Comparison of ENCODE assay signal across 25 cellular contexts in genomic region chr5:97096096-97096648, GRCh38. TPM values are rescaled to one million over a fixed set of nuclear protein-coding genes. Genes with fewer than 3 reads are reported as not detected.
DNase-seq lines count a peak whose midpoint lies in the region; ATAC-seq, FAIRE-seq and TF ChIP-seq lines count a peak whose summit lies in the region.
"Had no signal": no experiment of that assay in that cellular context is flagged by ENCODE, and none has a peak within 500 bp of the region (broad histone marks: within the 10 kb centered on the region; RNA-seq: fewer than 3 reads in every experiment).

No MANE protein-coding gene starts in this region.

- peaks cover 10 to 16% of the 10 kb centered on the region in 2 donors for H3K4me1 Mint-ChIP-seq in natural killer cell treated with Interleukin-12 subunit alpha and Interleukin-12 subunit beta and Interleukin-15 and Interleukin-18, amount 100 ng/mL, for 72 hours (ENCODE audit: low read depth in 2 of 2)
- H3K4me1 Mint-ChIP-seq in natural killer cell = peaks cover 0 to 6% of the 10 kb centered on the region in 2 donors
- peaks cover 6 to 8% (median 7%) of the 10 kb centered on the region in 4 donors for H3K4me1 Mint-ChIP-seq in CD4-positive, alpha-beta memory T cell

- TF ChIP-seq POLR2A in GM12878 (IDR thresholded peaks at IDR 0.05; ENCODE audit: low read depth, low read length) = no peak

- no peak for FAIRE-seq in GM12878 (lab: Jason Lieb, UNC)
- FAIRE-seq: A204.1 had no signal

- in situ Hi-C loops in GM12878 (cut with MboI) = no loop called here

- no TSS peak for BruUV-seq in GM12878 (replicated peaks; lab: Mats Ljungman, UMichigan)

- TF ChIP-seq CTCF in natural killer cell (IDR thresholded peaks at IDR 0.05) = no peak
- no peak for TF ChIP-seq CTCF in GM12878 (IDR thresholded peaks at IDR 0.05 in 2 of 3, conservative IDR thresholded peaks at IDR 0.05 in 1 of 3; ENCODE audit: control insufficient read depth in 2 of 3, extremely low read depth in 1 of 3, insufficient read depth in 1 of 3, low read depth in 3 of 3, low read length in 3 of 3)

- H3K4me3 ChIP-seq in GM12878 = no peak overlapping the region
- no peak overlapping the region for H3K4me3 ChIP-seq in CD4-positive, alpha-beta memory T cell (ENCODE audit: low read length in 2 of 2)
- H3K4me3 ChIP-seq: ascending aorta, HAP-1, left lung, ovary, spleen, upper lobe of right lung had no signal

- H3K9me3 Mint-ChIP-seq in natural killer cell treated with Interleukin-12 subunit alpha and Interleukin-12 subunit beta and Interleukin-15 and Interleukin-18, amount 100 ng/mL, for 72 hours = no peaks in the 10 kb centered on the region
- H3K9me3 Mint-ChIP-seq in natural killer cell = no peaks in the 10 kb centered on the region
- no peaks in the 10 kb centered on the region for H3K9me3 Mint-ChIP-seq in CD4-positive, alpha-beta memory T cell
- H3K9me3 Mint-ChIP-seq: CD8-positive, alpha-beta memory T cell; dendritic cell treated with granulocyte-macrophage colony-stimulating factor and Interleukin-4, amounts not matched to agents 40 ng/mL and 50 ng/mL, for 4 days; stimulated activated memory B cell treated with anti-CD40 and anti-IgM and Interleukin-4, amounts not matched to agents 10 μg/mL and 1 μg/mL and 100 μg/mL, for 72 hours had no signal

- RAD21 ChIA-PET in GM12878 (lab: Charles Lee; ENCODE audit: unreplicated experiment) = interaction anchor here (1.5 kb wide), 1 partner anchor 45 kb away, joined by 3 read pairs; no protein-coding TSS in a partner anchor

- H3K27me3 ChIP-seq in GM12878 (replicated peaks in 1 of 2; ENCODE audit: control insufficient read depth in 2 of 2, insufficient read depth in 2 of 2, low read length in 1 of 2) = no peaks in the 10 kb centered on the region
- H3K27me3 ChIP-seq in CD4-positive, alpha-beta memory T cell (ENCODE audit: insufficient read depth, low read length) = no peaks in the 10 kb centered on the region
- H3K27me3 ChIP-seq: ascending aorta, left lung, ovary, spleen, upper lobe of right lung had no signal

- peak overlapping the region; percentile 86 to 89 for H3K27ac Mint-ChIP-seq in natural killer cell treated with Interleukin-12 subunit alpha and Interleukin-12 subunit beta and Interleukin-15 and Interleukin-18, amount 100 ng/mL, for 72 hours
- no peak overlapping the region for H3K27ac Mint-ChIP-seq in natural killer cell
- H3K27ac Mint-ChIP-seq in CD4-positive, alpha-beta memory T cell = no peak overlapping the region
- H3K27ac Mint-ChIP-seq: CD8-positive, alpha-beta memory T cell; dendritic cell treated with granulocyte-macrophage colony-stimulating factor and Interleukin-4, amounts not matched to agents 40 ng/mL and 50 ng/mL, for 4 days had no signal

- H2AFZ ChIP-seq in GM12878 (ENCODE audit: control insufficient read depth, low read depth, low read length) = no peak overlapping the region

- TF ChIP-seq RAD21 in GM12878 (IDR thresholded peaks at IDR 0.05; ENCODE audit: insufficient read depth, low read depth, low read length) = no peak

- peaks cover 5 to 11% of the 10 kb centered on the region in 2 donors for H3K27me3 Mint-ChIP-seq in natural killer cell treated with Interleukin-12 subunit alpha and Interleukin-12 subunit beta and Interleukin-15 and Interleukin-18, amount 100 ng/mL, for 72 hours
- H3K27me3 Mint-ChIP-seq in natural killer cell (ENCODE audit: low read depth in 2 of 2) = peaks cover under 1 to 7% of the 10 kb centered on the region in 2 donors
- peaks cover 5 to 8% of the 10 kb centered on the region in 2 donors for H3K27me3 Mint-ChIP-seq in CD4-positive, alpha-beta memory T cell
- H3K27me3 Mint-ChIP-seq: dendritic cell treated with granulocyte-macrophage colony-stimulating factor and Interleukin-4, amounts not matched to agents 40 ng/mL and 50 ng/mL, for 4 days had no signal

- H3K27ac ChIP-seq in GM12878 (ENCODE audit: control insufficient read depth, insufficient read depth) = peak overlapping the region; percentile 86
- H3K27ac ChIP-seq in CD4-positive, alpha-beta memory T cell (ENCODE audit: low read depth, low read length) = no peak overlapping the region
- H3K27ac ChIP-seq: ascending aorta, left lung, ovary, spleen, upper lobe of right lung had no signal

- no peak for ATAC-seq in natural killer cell treated with Interleukin-12 subunit alpha and Interleukin-12 subunit beta and Interleukin-15 and Interleukin-18, amount 100 ng/mL, for 72 hours
- no peak for ATAC-seq in natural killer cell
- no peak for ATAC-seq in GM12878
- no peak for ATAC-seq in GM19328 (IDR thresholded peaks at IDR 0.05; ENCODE audit: unreplicated experiment)
- ATAC-seq: left lung, upper lobe of right lung had no signal

- intact Hi-C loops in natural killer cell (cut with micrococcal nuclease) = no loop called here
- intact Hi-C loops in GM12878 (cut with micrococcal nuclease; ENCODE audit: unreplicated experiment) = no loop called here
- intact Hi-C loops in CD4-positive, alpha-beta memory T cell (cut with micrococcal nuclease) = no loop called here

- peaks cover 26% of the 10 kb centered on the region for H3K4me1 ChIP-seq in GM12878 (ENCODE audit: control insufficient read depth, insufficient read depth, low read length)
- no peaks in the 10 kb centered on the region for H3K4me1 ChIP-seq in CD4-positive, alpha-beta memory T cell (ENCODE audit: insufficient read depth, low read length)
- H3K4me1 ChIP-seq: ascending aorta, upper lobe of right lung had no signal

- TF ChIP-seq EP300 in GM12878 (IDR thresholded peaks at IDR 0.05; ENCODE audit: borderline replicate concordance in 1 of 2, control insufficient read depth in 1 of 2, low read depth in 2 of 2, low read length in 2 of 2) = no peak

- H3K4me3 Mint-ChIP-seq in natural killer cell treated with Interleukin-12 subunit alpha and Interleukin-12 subunit beta and Interleukin-15 and Interleukin-18, amount 100 ng/mL, for 72 hours = peak overlapping the region; percentile 75
- no peak overlapping the region for H3K4me3 Mint-ChIP-seq in natural killer cell
- no peak overlapping the region for H3K4me3 Mint-ChIP-seq in CD4-positive, alpha-beta memory T cell
- H3K4me3 Mint-ChIP-seq: CD8-positive, alpha-beta memory T cell; dendritic cell treated with granulocyte-macrophage colony-stimulating factor and Interleukin-4, amounts not matched to agents 40 ng/mL and 50 ng/mL, for 4 days; stimulated activated memory B cell treated with anti-CD40 and anti-IgM and Interleukin-4, amounts not matched to agents 10 μg/mL and 1 μg/mL and 100 μg/mL, for 72 hours had no signal

- H3K79me2 ChIP-seq in GM12878 (ENCODE audit: control insufficient read depth, insufficient read depth, low read length) = no peaks in the 10 kb centered on the region

- H3K36me3 Mint-ChIP-seq in natural killer cell treated with Interleukin-12 subunit alpha and Interleukin-12 subunit beta and Interleukin-15 and Interleukin-18, amount 100 ng/mL, for 72 hours = no peaks in the 10 kb centered on the region
- H3K36me3 Mint-ChIP-seq in natural killer cell = no peaks in the 10 kb centered on the region
- H3K36me3 Mint-ChIP-seq in CD4-positive, alpha-beta memory T cell = no peaks in the 10 kb centered on the region
- H3K36me3 Mint-ChIP-seq: CD8-positive, alpha-beta memory T cell; stimulated activated memory B cell treated with anti-CD40 and anti-IgM and Interleukin-4, amounts not matched to agents 10 μg/mL and 1 μg/mL and 100 μg/mL, for 72 hours had no signal

- POLR2A ChIA-PET in GM12878 (lab: Charles Lee) = no interaction called here
- POLR2A ChIA-PET in CD4-positive, alpha-beta memory T cell (lab: Charles Lee; ENCODE audit: partially characterized antibody) = no interaction called here

- peak overlapping the region; percentile 92 for H3K4me2 ChIP-seq in GM12878 (ENCODE audit: control insufficient read depth, insufficient read depth)

- no peaks in the 10 kb centered on the region for H4K20me1 ChIP-seq in GM12878 (ENCODE audit: control insufficient read depth, insufficient read depth)

- no peak overlapping the region for H3K9ac ChIP-seq in GM12878 (ENCODE audit: control insufficient read depth, insufficient read depth, low read length)

- CTCF ChIA-PET in GM12878 (lab: Yijun Ruan, JAX) = interaction anchor here (1.1 to 1.4 kb wide), 2 partner anchors 65 to 99 kb away, joined by 3 to 4 read pairs; no protein-coding TSS in a partner anchor
- CTCF ChIA-PET in CD4-positive, alpha-beta memory T cell (lab: Charles Lee; ENCODE audit: partially characterized antibody) = no interaction called here

- SMC1A ChIA-PET in GM12878 (lab: Charles Lee; ENCODE audit: uncharacterized antibody, unreplicated experiment) = interaction anchor here (1.3 to 3.1 kb wide), 4 partner anchors 13 to 393 kb away, joined by 3 to 17 read pairs (median 8); partner anchors contain the start of gene LIX1

- H3K9me3 ChIP-seq in GM12878 (replicated peaks; ENCODE audit: control insufficient read depth, insufficient read depth, low read length) = no peaks in the 10 kb centered on the region; the same call in 2 of the 3 replicates
- H3K9me3 ChIP-seq in CD4-positive, alpha-beta memory T cell (ENCODE audit: control insufficient read depth in 1 of 2, low read length in 2 of 2) = no peaks in the 10 kb centered on the region
- H3K9me3 ChIP-seq: ascending aorta, HAP-1, left lung, ovary, spleen, upper lobe of right lung had no signal

- no peaks in the 10 kb centered on the region for H3K36me3 ChIP-seq in GM12878 (ENCODE audit: control insufficient read depth in 2 of 2, insufficient read depth in 2 of 2, low read length in 1 of 2)
- no peaks in the 10 kb centered on the region for H3K36me3 ChIP-seq in CD4-positive, alpha-beta memory T cell (ENCODE audit: insufficient read depth, low read length)
- H3K36me3 ChIP-seq: ascending aorta, HAP-1, left lung, ovary, spleen, upper lobe of right lung had no signal

- 77% methylated on average over 7 of the region's 7 CpGs for WGBS in GM12878 (ENCODE audit: insufficient coverage, insufficient replicate concordance, low lambda C conversion rate, missing lambda C conversion rate)

- DNase-seq in natural killer cell treated with Interleukin-12 subunit alpha and Interleukin-12 subunit beta and Interleukin-15 and Interleukin-18, amount 100 ng/mL, for 72 hours (ENCODE audit: low spot score) = no peak
- DNase-seq in natural killer cell = no peak
- no peak for DNase-seq in GM12878 (ENCODE audit: low read depth, low spot score)
- peak; percentile 29 for DNase-seq in iPS-NIHi11 (ENCODE audit: low spot score)
- DNase-seq in activated effector memory CD4-positive, alpha-beta T cell treated with anti-CD3 and anti-CD28 coated beads, Interleukin-2, amount 50 U/mL, for 16 hours = no peak
- no peak for DNase-seq in mesenteric fat pad (ENCODE audit: low spot score)
- DNase-seq in CD4-positive, alpha-beta memory T cell = no peak
- DNase-seq: activated CD4-positive, alpha-beta T cell treated with anti-CD3 and anti-CD28 coated beads for 4 hours; activated CD8-positive, alpha-beta memory T cell treated with anti-CD3 and anti-CD28 coated beads, Interleukin-2, amount 50 U/mL, for 48 hours; activated naive CD4-positive, alpha-beta T cell; CD8-positive, alpha-beta memory T cell; erythroblast; left lung; MM.1S; NCI-H187; ovary; spleen; T-helper 9 cell; upper lobe of right lung had no signal

RNA-seq across cellular contexts. Expression of gene LIX1, which starts 46.2 kb away (rescaled TPM):
- total RNA-seq in natural killer cell treated with Interleukin-12 subunit alpha and Interleukin-12 subunit beta and Interleukin-15 and Interleukin-18, amount 100 ng/mL, for 72 hours = not detected
- total RNA-seq in natural killer cell = not detected
- total RNA-seq in GM12878 (2013; cell fraction: nucleolus; rRNA removed) = not detected in 2 replicates
- not detected in 2 replicates for total RNA-seq in GM12878 (2014; rRNA removed)
- total RNA-seq in GM12878 (2014; rRNA removed; fragmentation: Illumina TruSeq; extraction: Trizol) = 0.05 TPM in 1 of 2 replicates, not detected in the other
- not detected in 2 replicates for total RNA-seq in GM12878 (2021)
- not detected for polyA plus RNA-seq in GM12878 (2011; ENCODE audit: low read depth)
- polyA plus RNA-seq in GM12878 (2011; rRNA removed) = not detected in 2 replicates
- polyA plus RNA-seq in GM12878 (2011; cell fraction: cytosol; rRNA removed) = not detected in 2 replicates
- polyA plus RNA-seq in GM12878 (2011; cell fraction: nucleus; rRNA removed) = not detected in 2 replicates
- 0.03 and 0.05 TPM in 2 replicates for polyA plus RNA-seq in GM12878 (2012)
- 0.07 TPM in 1 of 2 replicates, not detected in the other for polyA plus RNA-seq in GM12878 (2014; fragmentation: Illumina TruSeq; extraction: Trizol)
- polyA plus RNA-seq in GM12878 (2014; fragmentation: Nextera tagmentation; extraction: Ambion mirVana) = under 1 TPM; 0.02 TPM
- polyA plus RNA-seq in GM12878 (2014; rRNA removed) = not detected in 2 replicates
- under 1 TPM; 0.04 to 0.05 TPM for polyA plus RNA-seq in GM12878 (2016; fragmentation: Nextera tagmentation; extraction: Ambion mirVana)
- polyA minus RNA-seq in GM12878 (2011; rRNA and poly(A)+ RNA removed) = not detected in 2 replicates
- not detected in 2 replicates for polyA minus RNA-seq in GM12878 (2011; cell fraction: cytosol; rRNA and poly(A)+ RNA removed)
- polyA minus RNA-seq in GM12878 (2011; cell fraction: nucleus; rRNA and poly(A)+ RNA removed) = not detected in 2 replicates
- total RNA-seq in mesenteric fat pad = not detected
- not detected for total RNA-seq in CD4-positive, alpha-beta memory T cell
- polyA plus RNA-seq in CD4-positive, alpha-beta memory T cell = not detected
- total RNA-seq: ascending aorta; CD8-positive, alpha-beta memory T cell; left lung; upper lobe of right lung had no signal
- polyA plus RNA-seq: CD8-positive, alpha-beta memory T cell; ovary had no signal

Comparison
In these comparisons a context has a peak if more than half of its experiments do, and no peak if none do; other contexts are left out.
1. H3K27ac Mint-ChIP-seq: peak in natural killer cell treated with Interleukin-12 subunit alpha and Interleukin-12 subunit beta and Interleukin-15 and Interleukin-18, amount 100 ng/mL, for 72 hours (2 of 2); none in natural killer cell (0 of 2) and CD4-positive, alpha-beta memory T cell (0 of 7).